ENCODE assay signal across 12 cellular contexts in the genomic region with DNA sequence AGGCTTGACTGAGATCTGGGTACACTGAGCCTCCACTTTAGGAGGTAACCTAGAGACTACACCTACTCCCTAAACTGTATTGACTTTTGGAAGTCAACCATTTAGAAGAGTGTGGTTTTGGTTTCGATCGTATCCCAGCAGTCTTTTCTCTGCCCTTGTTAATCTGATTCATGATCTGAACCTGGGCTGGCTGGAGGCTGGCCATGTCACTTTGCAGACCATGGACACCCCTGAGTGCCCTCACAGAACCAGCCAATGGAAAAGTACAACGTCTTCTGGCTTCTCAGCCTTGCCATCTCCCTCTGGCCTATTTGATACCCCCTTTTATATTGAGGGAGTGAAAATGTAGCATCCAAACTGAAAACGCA. TPM values are rescaled to one million over a fixed set of nuclear protein-coding genes. Genes with fewer than 3 reads are reported as not detected.
DNase-seq lines count a peak whose midpoint lies in the region; ATAC-seq and TF ChIP-seq lines count a peak whose summit lies in the region.
"Had no signal": no experiment of that assay in that cellular context is flagged by ENCODE, and none has a peak within 500 bp of the region (broad histone marks: within the 10 kb centered on the region; RNA-seq: fewer than 3 reads in every experiment).

No MANE protein-coding gene starts in this region.

- BruUV-seq in HCT116 (replicated peaks; lab: Mats Ljungman, UMichigan): no TSS peak

- no peaks in the 10 kb centered on the region for H4K20me1 ChIP-seq in HCT116 (ENCODE audit: insufficient read depth)

- RAD21 ChIA-PET in HCT116 (lab: Charles Lee; ENCODE audit: low non-redundant PET in 1 of 2, low total read pairs in 2 of 2, uncharacterized antibody in 2 of 2, unreplicated experiment in 2 of 2): no interaction called here

- peaks cover 97% of the 10 kb centered on the region for H3K79me2 ChIP-seq in HCT116 (ENCODE audit: insufficient read depth, low read length)

- peak overlapping the region; percentile 56 for H3K9ac ChIP-seq in HCT116 (ENCODE audit: low read length)

- 30 to 38% (median 37%) methylated on average over 4 of the region's 4 CpGs for WGBS in psoas muscle, 3 donors

- H3K27ac ChIP-seq in HCT116 (ENCODE audit: low read depth, low read length) (peak overlapping the region; percentile 52), psoas muscle (peak overlapping the region; percentile 33)

- peak overlapping the region in 1 of 2 experiments; percentile 14; a peak in 3 of 4 replicates for H3K4me3 ChIP-seq in HCT116 (replicated peaks in 1 of 2; ENCODE audit: low read depth in 1 of 2, low read length in 2 of 2)
- no peak overlapping the region for H3K4me3 ChIP-seq in psoas muscle

- H3K36me3 Mint-ChIP-seq in activated naive CD8-positive, alpha-beta T cell treated with anti-CD3 and anti-CD28 coated beads for 36 hours: no peaks in the 10 kb centered on the region

- intact Hi-C loops in HCT116 (cut with micrococcal nuclease) (no loop called here), psoas muscle (cut with DNase I) (no loop called here)

- H3K27me3 Mint-ChIP-seq in activated naive CD8-positive, alpha-beta T cell treated with anti-CD3 and anti-CD28 coated beads for 36 hours: peaks cover 9% of the 10 kb centered on the region

- CTCF ChIA-PET in HCT116 (lab: Charles Lee): no interaction called here

- H3K9me3 Mint-ChIP-seq in activated naive CD8-positive, alpha-beta T cell treated with anti-CD3 and anti-CD28 coated beads for 36 hours: no peaks in the 10 kb centered on the region

- TF ChIP-seq POLR2A in HCT116 (IDR thresholded peaks at IDR 0.05; ENCODE audit: borderline replicate concordance, extremely low read depth, insufficient read depth, insufficient read length): no peak

- POLR2A ChIA-PET in HCT116 (lab: Charles Lee): interaction anchor here (0.9 to 1.2 kb wide), 2 partner anchors 9 to 19 kb away, joined by 3 read pairs; no protein-coding TSS in a partner anchor

- H3K4me1 ChIP-seq in HCT116 (ENCODE audit: control insufficient read depth in 1 of 2, insufficient read depth in 2 of 2, low read length in 2 of 2) (peaks cover 20 to 96% of the 10 kb centered on the region in 2 experiments), psoas muscle (peaks cover 13% of the 10 kb centered on the region)

- peaks cover 10% of the 10 kb centered on the region for H3K4me1 Mint-ChIP-seq in activated naive CD8-positive, alpha-beta T cell treated with anti-CD3 and anti-CD28 coated beads for 36 hours

- DNase-seq in HCT116 (ENCODE audit: low read depth, low spot score): no peak
- peak; percentile 62 for DNase-seq in NCI-H748 treated with DMSO at 0.1 percent for 48 hours (lab: John Stamatoyannopoulos, UW)
- peak; percentile 41 for DNase-seq in globus pallidus (ENCODE audit: low spot score)
- DNase-seq in psoas muscle: no peak
- DNase-seq in NCI-H82 (lab: John Stamatoyannopoulos, UW): no peak
- no peak for DNase-seq in activated naive CD8-positive, alpha-beta T cell treated with anti-CD3 and anti-CD28 coated beads for 36 hours
- DNase-seq in activated CD8-positive, alpha-beta memory T cell treated with anti-CD3 and anti-CD28 coated beads, Interleukin-2, amount 50 U/mL, for 4 hours: no peak
- DNase-seq: activated CD4-positive, alpha-beta T cell treated with anti-CD3 and anti-CD28 coated beads for 48 hours; activated gamma-delta T cell treated with Interleukin-2 at 50 U/mL for 16 hours; central memory CD4-positive, alpha-beta T cell; SW 1271 had no signal

- H2AFZ ChIP-seq in HCT116 (ENCODE audit: low read depth, low read length, poor library complexity, severe bottlenecking): no peak overlapping the region

- no peak overlapping the region for H3K4me3 Mint-ChIP-seq in activated naive CD8-positive, alpha-beta T cell treated with anti-CD3 and anti-CD28 coated beads for 36 hours

- no peak overlapping the region for H3K27ac Mint-ChIP-seq in activated naive CD8-positive, alpha-beta T cell treated with anti-CD3 and anti-CD28 coated beads for 36 hours

- peak; percentile 18 for ATAC-seq in HCT116
- peak in 2 of 4 donors; percentile 28 to 57 for ATAC-seq in psoas muscle
- no peak for ATAC-seq in HG03520 (IDR thresholded peaks at IDR 0.05; ENCODE audit: unreplicated experiment)

- peak overlapping the region; percentile 64 for H3K4me2 ChIP-seq in HCT116 (ENCODE audit: low read length)

- H3K9me3 ChIP-seq in HCT116 (ENCODE audit: control insufficient read depth in 1 of 2, insufficient read depth in 1 of 2, low read depth in 1 of 2, low read length in 2 of 2) (no peaks in the 10 kb centered on the region), psoas muscle (no peaks in the 10 kb centered on the region)

- TF ChIP-seq CTCF in HCT116 (IDR thresholded peaks at IDR 0.05 in 2 of 3, conservative IDR thresholded peaks at IDR 0.05 in 1 of 3; ENCODE audit: borderline replicate concordance in 1 of 3, insufficient read depth in 1 of 3, low read depth in 2 of 3, low read length in 2 of 3) (no peak), psoas muscle (IDR thresholded peaks at IDR 0.05) (no peak)

- H3K36me3 ChIP-seq in HCT116 (ENCODE audit: control insufficient read depth in 1 of 2, insufficient read depth in 2 of 2, low read length in 2 of 2) (no peaks in the 10 kb centered on the region), psoas muscle (ENCODE audit: insufficient read depth in 1 of 2, low read depth in 1 of 2) (no peaks in the 10 kb centered on the region)

- no peak for TF ChIP-seq RAD21 in HCT116 (IDR thresholded peaks at IDR 0.05; ENCODE audit: low read depth)

- H3K9me2 ChIP-seq in HCT116 (ENCODE audit: insufficient read depth): no peaks in the 10 kb centered on the region

- H3K27me3 ChIP-seq in HCT116 (ENCODE audit: insufficient read depth, low read length) (no peaks in the 10 kb centered on the region), psoas muscle (ENCODE audit: insufficient read depth in 3 of 3, low read length in 2 of 3) (no peaks in the 10 kb centered on the region)

TF ChIP-seq in HCT116, 20 proteins besides CTCF, POLR2A, EP300 and RAD21:
- TF ChIP-seq ZFX (IDR thresholded peaks at IDR 0.05): no peak
- TF ChIP-seq JUND (IDR thresholded peaks at IDR 0.05): no peak
- TF ChIP-seq, protein P1, sequence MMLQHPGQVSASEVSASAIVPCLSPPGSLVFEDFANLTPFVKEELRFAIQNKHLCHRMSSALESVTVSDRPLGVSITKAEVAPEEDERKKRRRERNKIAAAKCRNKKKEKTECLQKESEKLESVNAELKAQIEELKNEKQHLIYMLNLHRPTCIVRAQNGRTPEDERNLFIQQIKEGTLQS (IDR thresholded peaks at IDR 0.05): no peak
- TF ChIP-seq ZBTB33 (IDR thresholded peaks at IDR 0.05; ENCODE audit: extremely low read depth, insufficient replicate concordance, low read length): no peak
- no peak for TF ChIP-seq EZH2 (IDR thresholded peaks at IDR 0.05)
- TF ChIP-seq, protein P2, sequence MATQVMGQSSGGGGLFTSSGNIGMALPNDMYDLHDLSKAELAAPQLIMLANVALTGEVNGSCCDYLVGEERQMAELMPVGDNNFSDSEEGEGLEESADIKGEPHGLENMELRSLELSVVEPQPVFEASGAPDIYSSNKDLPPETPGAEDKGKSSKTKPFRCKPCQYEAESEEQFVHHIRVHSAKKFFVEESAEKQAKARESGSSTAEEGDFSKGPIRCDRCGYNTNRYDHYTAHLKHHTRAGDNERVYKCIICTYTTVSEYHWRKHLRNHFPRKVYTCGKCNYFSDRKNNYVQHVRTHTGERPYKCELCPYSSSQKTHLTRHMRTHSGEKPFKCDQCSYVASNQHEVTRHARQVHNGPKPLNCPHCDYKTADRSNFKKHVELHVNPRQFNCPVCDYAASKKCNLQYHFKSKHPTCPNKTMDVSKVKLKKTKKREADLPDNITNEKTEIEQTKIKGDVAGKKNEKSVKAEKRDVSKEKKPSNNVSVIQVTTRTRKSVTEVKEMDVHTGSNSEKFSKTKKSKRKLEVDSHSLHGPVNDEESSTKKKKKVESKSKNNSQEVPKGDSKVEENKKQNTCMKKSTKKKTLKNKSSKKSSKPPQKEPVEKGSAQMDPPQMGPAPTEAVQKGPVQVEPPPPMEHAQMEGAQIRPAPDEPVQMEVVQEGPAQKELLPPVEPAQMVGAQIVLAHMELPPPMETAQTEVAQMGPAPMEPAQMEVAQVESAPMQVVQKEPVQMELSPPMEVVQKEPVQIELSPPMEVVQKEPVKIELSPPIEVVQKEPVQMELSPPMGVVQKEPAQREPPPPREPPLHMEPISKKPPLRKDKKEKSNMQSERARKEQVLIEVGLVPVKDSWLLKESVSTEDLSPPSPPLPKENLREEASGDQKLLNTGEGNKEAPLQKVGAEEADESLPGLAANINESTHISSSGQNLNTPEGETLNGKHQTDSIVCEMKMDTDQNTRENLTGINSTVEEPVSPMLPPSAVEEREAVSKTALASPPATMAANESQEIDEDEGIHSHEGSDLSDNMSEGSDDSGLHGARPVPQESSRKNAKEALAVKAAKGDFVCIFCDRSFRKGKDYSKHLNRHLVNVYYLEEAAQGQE (IDR thresholded peaks at IDR 0.05; ENCODE audit: low read depth): no peak
- no peak for TF ChIP-seq SIN3A (IDR thresholded peaks at IDR 0.05; ENCODE audit: low read depth)
- no peak for TF ChIP-seq SRF (IDR thresholded peaks at IDR 0.05; ENCODE audit: low read depth)
- TF ChIP-seq TCF7L2 (IDR thresholded peaks at IDR 0.05; ENCODE audit: borderline replicate concordance, extremely low read depth, insufficient read depth, insufficient read length): no peak
- TF ChIP-seq SP1 (IDR thresholded peaks at IDR 0.05; ENCODE audit: low read depth): no peak
- no peak for TF ChIP-seq EZH2phosphoT487 (IDR thresholded peaks at IDR 0.05; ENCODE audit: borderline replicate concordance)

RNA-seq across cellular contexts. Expression of gene EHF, which starts 10.8 kb away (rescaled TPM):
- total RNA-seq in HCT116 (2021; ENCODE audit: unreplicated experiment): 51.5 TPM
- polyA plus RNA-seq in HCT116 (2012): 58.5 and 60.4 TPM in 2 replicates
- under 1 TPM in 3 of 4 donors, not detected in 1; 0.10 to 0.20 (median 0.17) TPM for total RNA-seq in psoas muscle
- polyA plus RNA-seq in psoas muscle: under 1 TPM; 0.04 to 0.18 (median 0.08) TPM
- total RNA-seq in activated naive CD8-positive, alpha-beta T cell treated with anti-CD3 and anti-CD28 coated beads for 36 hours: not detected

Comparison
In these comparisons a context has a peak if more than half of its experiments do, and no peak if none do; other contexts are left out.
1. DNase-seq: peak in NCI-H748 treated with DMSO at 0.1 percent for 48 hours (single experiment) and globus pallidus (single experiment); none in HCT116 (single experiment), psoas muscle (0 of 2), NCI-H82 (single experiment), activated naive CD8-positive, alpha-beta T cell treated with anti-CD3 and anti-CD28 coated beads for 36 hours (single experiment) and activated CD8-positive, alpha-beta memory T cell treated with anti-CD3 and anti-CD28 coated beads, Interleukin-2, amount 50 U/mL, for 4 hours (single experiment).
2. RNA of gene EHF, which starts 10.8 kb away (total RNA-seq): 51.5 TPM in HCT116 (single experiment); 0.10 to 0.20 TPM in psoas muscle and not detected in activated naive CD8-positive, alpha-beta T cell treated with anti-CD3 and anti-CD28 coated beads for 36 hours; every median in the first group is over 10 times any median in the second.